ENCODE assay signal across 9 cellular contexts in the genomic region with DNA sequence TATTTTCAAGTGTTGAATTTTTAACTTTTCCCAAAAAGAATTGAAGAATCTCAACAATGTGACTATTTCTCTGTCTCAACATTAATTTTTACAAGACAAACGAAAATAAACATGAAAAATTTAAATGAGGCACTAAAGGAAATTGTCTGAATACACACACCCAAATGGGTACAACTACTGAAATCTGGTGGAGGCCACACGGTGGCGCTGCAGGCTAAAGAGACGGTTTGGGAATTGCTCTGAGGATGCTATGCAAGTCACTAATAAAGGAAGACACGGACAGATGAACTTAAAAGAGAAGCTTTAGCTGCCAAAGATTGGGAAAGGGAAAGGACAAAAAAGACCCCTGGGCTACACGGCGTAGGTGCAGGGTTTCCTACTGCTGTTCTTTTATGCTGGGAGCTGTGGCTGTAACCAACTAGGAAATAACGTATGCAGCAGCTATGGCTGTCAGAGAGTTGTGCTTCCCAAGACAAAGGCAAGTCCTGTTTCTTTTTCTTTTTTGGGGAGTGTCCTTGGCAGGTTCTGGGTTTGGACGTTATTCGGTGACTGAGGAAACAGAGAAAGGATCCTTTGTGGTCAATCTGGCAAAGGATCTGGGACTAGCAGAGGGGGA. TPM values are rescaled to one million over a fixed set of nuclear protein-coding genes. Genes with fewer than 3 reads are reported as not detected.
A peak's percentile ranks its signal among the peaks of the same experiment; 100 is the strongest.
DNase-seq lines count a peak whose midpoint lies in the region; ATAC-seq, FAIRE-seq and TF ChIP-seq lines count a peak whose summit lies in the region.
"Had no signal": no experiment of that assay in that cellular context is flagged by ENCODE, and none has a peak within 500 bp of the region (broad histone marks: within the 10 kb centered on the region; RNA-seq: fewer than 3 reads in every experiment).

PCDHB10 (plus strand) TSS at position 244 of the 616 bp plus-strand sequence; CDS start at position 444, 200 bp downstream.

- H3K4me2 ChIP-seq in OCI-LY1 (ENCODE audit: low read length), result no peak within 1 kb of the TSS

- no peaks in the 10 kb centered on the region for H3K36me3 ChIP-seq in OCI-LY1 (ENCODE audit: insufficient read depth, low read length)
- no peaks in the 10 kb centered on the region for H3K36me3 ChIP-seq in endodermal cell (ENCODE audit: control insufficient read depth, insufficient read depth, low read length)
- no peaks in the 10 kb centered on the region for H3K36me3 ChIP-seq in CD8-positive, alpha-beta T cell (ENCODE audit: insufficient read depth, low read length)

- H3K9me3 ChIP-seq in OCI-LY1 (ENCODE audit: low read length) (peaks cover 3% of the 10 kb centered on the region; the same call in 1 of the 2 replicates), endodermal cell (ENCODE audit: control insufficient read depth, low read length) (peaks cover 9% of the 10 kb centered on the region)
- H3K9me3 ChIP-seq in CD8-positive, alpha-beta T cell (ENCODE audit: low read length), result peaks cover 5% of the 10 kb centered on the region

- no peaks in the 10 kb centered on the region for H3K79me2 ChIP-seq in OCI-LY1 (ENCODE audit: insufficient read depth, low read length)

- peaks cover 6% of the 10 kb centered on the region for H3K4me1 Mint-ChIP-seq in endodermal cell
- H3K4me1 Mint-ChIP-seq in CD8-positive, alpha-beta T cell (ENCODE audit: low read depth), result peaks cover under 1% of the 10 kb centered on the region

- CTCF ChIA-PET in AG04449 (lab: Yijun Ruan, JAX), result interaction anchor here (0.7 to 2.0 kb wide), 5 partner anchors 365 to 376 kb away, joined by 3 to 20 read pairs (median 4); no protein-coding TSS in a partner anchor
- CTCF ChIA-PET in CD8-positive, alpha-beta T cell (lab: Charles Lee), result no interaction called here

- peaks cover 18% of the 10 kb centered on the region for H3K36me3 Mint-ChIP-seq in endodermal cell (ENCODE audit: low read depth)
- H3K36me3 Mint-ChIP-seq in CD8-positive, alpha-beta T cell, result no peaks in the 10 kb centered on the region

- peak; percentile 61 for FAIRE-seq in G401.6 (lab: Jason Lieb, UNC)

- POLR2A ChIA-PET in AG04449 (lab: Yijun Ruan, JAX), result no interaction called here
- POLR2A ChIA-PET in CD8-positive, alpha-beta T cell (lab: Charles Lee), result no interaction called here

- TF ChIP-seq CTCF in AG04449 (IDR thresholded peaks at IDR 0.05; ENCODE audit: insufficient read depth, low read length, missing control alignments) (peak; percentile 14), OCI-LY1 (IDR thresholded peaks at IDR 0.05; ENCODE audit: low read length) (peak; percentile 85), endodermal cell (conservative IDR thresholded peaks at IDR 0.05) (peak; percentile 94)
- TF ChIP-seq CTCF in CD8-positive, alpha-beta T cell (IDR thresholded peaks at IDR 0.05), result no peak

- DNase-seq in AG04449 (ENCODE audit: low read depth, low spot score), result no peak
- peak; percentile 92 for DNase-seq in endodermal cell
- peak; percentile 9 for DNase-seq in putamen (ENCODE audit: low spot score)
- no peak for DNase-seq in DMS153 (lab: John Stamatoyannopoulos, UW)
- no peak for DNase-seq in CD8-positive, alpha-beta T cell

- H3F3A ChIP-seq in OCI-LY1 (ENCODE audit: insufficient read depth, low read length), result no peaks in the 10 kb centered on the region

- H3K27me3 Mint-ChIP-seq in endodermal cell (ENCODE audit: insufficient read depth), result peaks cover 3% of the 10 kb centered on the region
- peaks cover 41% of the 10 kb centered on the region for H3K27me3 Mint-ChIP-seq in CD8-positive, alpha-beta T cell (ENCODE audit: low read depth)

- no peaks in the 10 kb centered on the region for H4K20me1 ChIP-seq in OCI-LY1 (ENCODE audit: insufficient read depth, low read length)

- H3K4me3 ChIP-seq in AG04449 (ENCODE audit: low read depth, low read length), result peak within 1 kb of the TSS; percentile 18; the same call in 1 of the 2 replicates
- H3K4me3 ChIP-seq in OCI-LY1 (ENCODE audit: low read depth, low read length, poor library complexity, severe bottlenecking), result no peak within 1 kb of the TSS
- no peak within 1 kb of the TSS for H3K4me3 ChIP-seq in endodermal cell (ENCODE audit: low read length)
- H3K4me3 ChIP-seq in CD8-positive, alpha-beta T cell (ENCODE audit: low read depth, low read length), result no peak within 1 kb of the TSS

- H3K4me1 ChIP-seq in OCI-LY1 (ENCODE audit: insufficient read depth, low read length, severe bottlenecking), result no peaks in the 10 kb centered on the region
- H3K4me1 ChIP-seq in endodermal cell (ENCODE audit: control insufficient read depth, insufficient read depth, low read length), result no peaks in the 10 kb centered on the region
- no peaks in the 10 kb centered on the region for H3K4me1 ChIP-seq in CD8-positive, alpha-beta T cell (ENCODE audit: insufficient read depth, low read length)

- H3K4me3 Mint-ChIP-seq in endodermal cell, result peak within 1 kb of the TSS; percentile 46
- H3K4me3 Mint-ChIP-seq in CD8-positive, alpha-beta T cell, result no peak within 1 kb of the TSS

- no peak within 1 kb of the TSS for H2AFZ ChIP-seq in OCI-LY1 (ENCODE audit: low read length)

- TF ChIP-seq POLR2A in GM18505 (IDR thresholded peaks at IDR 0.05; ENCODE audit: borderline replicate concordance, extremely low read depth, insufficient read depth, insufficient read length), result no peak

- H3K27ac Mint-ChIP-seq in endodermal cell, result no peak within 1 kb of the TSS
- H3K27ac Mint-ChIP-seq in CD8-positive, alpha-beta T cell, result no peak within 1 kb of the TSS

- H3K27ac ChIP-seq in OCI-LY1 (ENCODE audit: low read depth, low read length, poor library complexity, severe bottlenecking) (no peak within 1 kb of the TSS), endodermal cell (ENCODE audit: low read depth, low read length) (no peak within 1 kb of the TSS)
- no peak within 1 kb of the TSS for H3K27ac ChIP-seq in CD8-positive, alpha-beta T cell (ENCODE audit: low read depth, low read length)
- H3K27ac ChIP-seq: epithelial cell of prostate had no signal

- H3K9me3 Mint-ChIP-seq in endodermal cell, result peaks cover 37% of the 10 kb centered on the region
- peaks cover 21% of the 10 kb centered on the region for H3K9me3 Mint-ChIP-seq in CD8-positive, alpha-beta T cell

- H3K9me2 ChIP-seq in OCI-LY1 (ENCODE audit: low read depth, low read length), result no peaks in the 10 kb centered on the region

- H3K27me3 ChIP-seq in OCI-LY1 (ENCODE audit: insufficient read depth, low read length), result no peaks in the 10 kb centered on the region
- no peaks in the 10 kb centered on the region for H3K27me3 ChIP-seq in endodermal cell (ENCODE audit: control insufficient read depth, insufficient read depth, low read length, poor library complexity, severe bottlenecking)
- peaks cover 3% of the 10 kb centered on the region for H3K27me3 ChIP-seq in CD8-positive, alpha-beta T cell (ENCODE audit: insufficient read depth, low read length)

- no peak for ATAC-seq in GM18505 (IDR thresholded peaks at IDR 0.05; ENCODE audit: unreplicated experiment)
- no peak for ATAC-seq in CD8-positive, alpha-beta T cell

- 21 to 28% methylated on average over 7 to 8 of the region's 10 CpGs for WGBS in endodermal cell (ENCODE audit: insufficient coverage in 1 of 2, insufficient read length in 1 of 2), 2 experiments

- intact Hi-C loops in CD8-positive, alpha-beta T cell (cut with DNase I, micrococcal nuclease), result no loop called here

- H3K9ac ChIP-seq in OCI-LY1 (ENCODE audit: low read length), result no peak within 1 kb of the TSS
- H3K9ac ChIP-seq in endodermal cell (ENCODE audit: extremely low read depth, low read length, poor library complexity, severe bottlenecking), result no peak within 1 kb of the TSS

RNA-seq across cellular contexts. Expression of gene PCDHB10, which starts in this region (rescaled TPM):
- 1 to 10 TPM; 2.9 to 3.5 TPM for total RNA-seq in endodermal cell
- 7.3 TPM for polyA plus RNA-seq in endodermal cell (2013, experiment 1 of 2)
- polyA plus RNA-seq in endodermal cell (2013, experiment 2 of 2), result 7.1 TPM
- total RNA-seq in CD8-positive, alpha-beta T cell, result not detected

Comparison
In these comparisons a context has a peak if more than half of its experiments do, and no peak if none do; other contexts are left out.
1. DNase-seq: peak in endodermal cell (single experiment) and putamen (single experiment); none in AG04449 (single experiment), DMS153 (single experiment) and CD8-positive, alpha-beta T cell (0 of 7).